Comparison of ENCODE assay signal across 1 cellular context in the genomic region with DNA sequence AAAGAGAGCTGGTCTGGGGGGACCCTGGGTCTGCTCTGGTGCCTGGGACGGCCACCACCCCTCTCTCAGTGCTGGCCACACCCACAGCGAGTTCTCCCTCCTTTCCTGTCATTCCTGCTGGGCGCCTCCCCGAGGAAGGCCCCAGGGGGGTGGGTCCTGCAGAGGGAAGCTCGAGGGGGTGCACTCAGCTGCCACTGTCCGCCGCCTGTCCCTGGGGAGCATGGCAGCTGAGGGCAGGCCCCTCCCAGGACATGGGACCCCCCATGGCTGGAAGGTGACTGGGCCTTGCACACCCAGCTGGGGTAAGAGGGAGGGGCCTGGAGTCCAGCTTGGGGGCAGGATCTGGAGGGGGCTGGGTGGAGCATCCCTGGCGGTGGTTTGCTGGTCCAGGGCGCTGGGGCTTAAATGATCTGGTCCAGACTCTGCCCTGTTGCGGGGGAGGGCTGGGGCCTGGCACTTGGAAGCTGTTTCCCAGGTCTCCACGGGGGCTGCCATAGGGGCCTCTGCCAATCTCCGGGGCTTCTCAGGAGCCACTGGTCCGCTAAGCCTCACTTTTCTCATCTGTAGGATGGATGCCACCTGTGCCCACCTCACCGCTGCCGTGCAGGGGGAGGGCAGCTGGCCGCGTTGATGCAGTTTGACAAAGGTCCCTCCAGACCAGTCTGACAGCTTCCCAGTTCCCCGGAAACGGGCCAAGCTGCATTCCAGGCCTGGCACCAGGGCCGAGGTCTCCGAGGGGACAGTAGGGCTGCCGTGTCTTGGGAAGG.
TF ChIP-seq lines count a peak whose summit lies in the region.

No MANE protein-coding gene starts in this region.

TF ChIP-seq in IMR-90, 13 proteins besides CTCF, POLR2A, EP300 and RAD21:
- TF ChIP-seq MAZ (IDR thresholded peaks at IDR 0.05; ENCODE audit: borderline replicate concordance, low read depth, low read length) (no peak), CEBPB (IDR thresholded peaks at IDR 0.05; ENCODE audit: low read depth, low read length) (no peak), CHD1 (IDR thresholded peaks at IDR 0.05; ENCODE audit: low read depth, low read length) (no peak), MXI1 (IDR thresholded peaks at IDR 0.05; ENCODE audit: borderline replicate concordance, low read depth, low read length) (no peak), MAFK (IDR thresholded peaks at IDR 0.05; ENCODE audit: low read depth, low read length) (no peak)
- TF ChIP-seq, protein P1, sequence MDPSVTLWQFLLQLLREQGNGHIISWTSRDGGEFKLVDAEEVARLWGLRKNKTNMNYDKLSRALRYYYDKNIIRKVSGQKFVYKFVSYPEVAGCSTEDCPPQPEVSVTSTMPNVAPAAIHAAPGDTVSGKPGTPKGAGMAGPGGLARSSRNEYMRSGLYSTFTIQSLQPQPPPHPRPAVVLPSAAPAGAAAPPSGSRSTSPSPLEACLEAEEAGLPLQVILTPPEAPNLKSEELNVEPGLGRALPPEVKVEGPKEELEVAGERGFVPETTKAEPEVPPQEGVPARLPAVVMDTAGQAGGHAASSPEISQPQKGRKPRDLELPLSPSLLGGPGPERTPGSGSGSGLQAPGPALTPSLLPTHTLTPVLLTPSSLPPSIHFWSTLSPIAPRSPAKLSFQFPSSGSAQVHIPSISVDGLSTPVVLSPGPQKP (IDR thresholded peaks at IDR 0.05; ENCODE audit: borderline replicate concordance, low read depth, low read length) = no peak
- TF ChIP-seq, protein P2, sequence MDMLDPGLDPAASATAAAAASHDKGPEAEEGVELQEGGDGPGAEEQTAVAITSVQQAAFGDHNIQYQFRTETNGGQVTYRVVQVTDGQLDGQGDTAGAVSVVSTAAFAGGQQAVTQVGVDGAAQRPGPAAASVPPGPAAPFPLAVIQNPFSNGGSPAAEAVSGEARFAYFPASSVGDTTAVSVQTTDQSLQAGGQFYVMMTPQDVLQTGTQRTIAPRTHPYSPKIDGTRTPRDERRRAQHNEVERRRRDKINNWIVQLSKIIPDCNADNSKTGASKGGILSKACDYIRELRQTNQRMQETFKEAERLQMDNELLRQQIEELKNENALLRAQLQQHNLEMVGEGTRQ (IDR thresholded peaks at IDR 0.05; ENCODE audit: low read depth, low read length) = no peak
